In genomic region chr15:85879334-85880163, GRCh38 we compare ENCODE assay signal across 15 cellular contexts.
DNase-seq lines count a peak whose midpoint lies in the region; ATAC-seq and TF ChIP-seq lines count a peak whose summit lies in the region.
"Had no signal": no experiment of that assay in that cellular context is flagged by ENCODE, and none has a peak within 500 bp of the region (broad histone marks: within the 10 kb centered on the region; RNA-seq: fewer than 3 reads in every experiment).

No MANE protein-coding gene starts in this region.

- peak; percentile 42 for ATAC-seq in stimulated activated effector memory CD8-positive, alpha-beta T cell treated with anti-CD3 and anti-CD28 coated beads, Interleukin-12 subunit alpha, Interleukin-12 subunit beta, amount 100 ng/mL, for 72 hours
- no peak for ATAC-seq in left ventricle myocardium superior
- ATAC-seq: heart right ventricle had no signal

- intact Hi-C loops in left ventricle myocardium superior (cut with micrococcal nuclease) = no loop called here

- H3K4me1 Mint-ChIP-seq in endothelial cell (ENCODE audit: unreplicated experiment) = peaks cover 24% of the 10 kb centered on the region
- no peaks in the 10 kb centered on the region for H3K4me1 Mint-ChIP-seq in stimulated activated effector memory CD8-positive, alpha-beta T cell treated with anti-CD3 and anti-CD28 coated beads, Interleukin-12 subunit alpha, Interleukin-12 subunit beta, amount 100 ng/mL, for 72 hours
- H3K4me1 Mint-ChIP-seq: activated CD4-positive, alpha-beta memory T cell treated with anti-CD3 and anti-CD28 coated beads, Interleukin-2, amount 10 ng/mL, durations not matched to agents 7 days and 5 days had no signal

- DNase-seq in NCI-H82 (lab: John Stamatoyannopoulos, UW) (peak; percentile 35), NCI-H82 treated with DMSO at 0.1 percent for 48 hours (lab: John Stamatoyannopoulos, UW; ENCODE audit: unreplicated experiment) (no peak), NCI-H446 treated with DMSO at 0.1 percent for 48 hours (lab: John Stamatoyannopoulos, UW) (peak; percentile 17), endothelial cell (ENCODE audit: low spot score) (no peak), left ventricle myocardium superior (no peak), EL (no peak)
- DNase-seq in stimulated activated effector memory CD8-positive, alpha-beta T cell treated with anti-CD3 and anti-CD28 coated beads, Interleukin-12 subunit alpha, Interleukin-12 subunit beta, amount 100 ng/mL, for 72 hours (ENCODE audit: low spot score in 2 of 2) = no peak
- DNase-seq in activated naive CD4-positive, alpha-beta T cell treated with Interleukin-2 at 50 U/mL for 16 hours = no peak
- DNase-seq: activated CD4-positive, alpha-beta memory T cell treated with anti-CD3 and anti-CD28 coated beads, Interleukin-2, amount 10 ng/mL, durations not matched to agents 7 days and 5 days; activated gamma-delta T cell treated with Interleukin-2 at 50 U/mL for 16 hours; DND-41; HCEC 1CT; heart right ventricle; NCI-H187; transverse colon had no signal

- peaks cover 3% of the 10 kb centered on the region for H3K27me3 Mint-ChIP-seq in endothelial cell (ENCODE audit: unreplicated experiment)

- H3K9me3 Mint-ChIP-seq in endothelial cell (ENCODE audit: unreplicated experiment) = no peaks in the 10 kb centered on the region
- H3K9me3 Mint-ChIP-seq in stimulated activated effector memory CD8-positive, alpha-beta T cell treated with anti-CD3 and anti-CD28 coated beads, Interleukin-12 subunit alpha, Interleukin-12 subunit beta, amount 100 ng/mL, for 72 hours = no peaks in the 10 kb centered on the region
- H3K9me3 Mint-ChIP-seq: activated CD4-positive, alpha-beta memory T cell treated with anti-CD3 and anti-CD28 coated beads, Interleukin-2, amount 10 ng/mL, durations not matched to agents 7 days and 5 days had no signal

- no peak for TF ChIP-seq CTCF in endothelial cell (IDR thresholded peaks at IDR 0.05; ENCODE audit: unreplicated experiment)

- peak overlapping the region; percentile 84 for H3K27ac Mint-ChIP-seq in endothelial cell (ENCODE audit: unreplicated experiment)
- no peak overlapping the region for H3K27ac Mint-ChIP-seq in stimulated activated effector memory CD8-positive, alpha-beta T cell treated with anti-CD3 and anti-CD28 coated beads, Interleukin-12 subunit alpha, Interleukin-12 subunit beta, amount 100 ng/mL, for 72 hours
- H3K27ac Mint-ChIP-seq: activated CD4-positive, alpha-beta memory T cell treated with anti-CD3 and anti-CD28 coated beads, Interleukin-2, amount 10 ng/mL, durations not matched to agents 7 days and 5 days had no signal

- H3K36me3 Mint-ChIP-seq in endothelial cell (ENCODE audit: low read depth, unreplicated experiment) = no peaks in the 10 kb centered on the region
- H3K36me3 Mint-ChIP-seq in stimulated activated effector memory CD8-positive, alpha-beta T cell treated with anti-CD3 and anti-CD28 coated beads, Interleukin-12 subunit alpha, Interleukin-12 subunit beta, amount 100 ng/mL, for 72 hours = no peaks in the 10 kb centered on the region

- no peak overlapping the region for H3K4me3 Mint-ChIP-seq in endothelial cell (ENCODE audit: unreplicated experiment)
- H3K4me3 Mint-ChIP-seq in stimulated activated effector memory CD8-positive, alpha-beta T cell treated with anti-CD3 and anti-CD28 coated beads, Interleukin-12 subunit alpha, Interleukin-12 subunit beta, amount 100 ng/mL, for 72 hours = no peak overlapping the region
- H3K4me3 Mint-ChIP-seq: activated CD4-positive, alpha-beta memory T cell treated with anti-CD3 and anti-CD28 coated beads, Interleukin-2, amount 10 ng/mL, durations not matched to agents 7 days and 5 days had no signal

Comparison
In these comparisons a context has a peak if more than half of its experiments do, and no peak if none do; other contexts are left out.
1. DNase-seq: peak in NCI-H82 (single experiment) and NCI-H446 treated with DMSO at 0.1 percent for 48 hours (single experiment); none in NCI-H82 treated with DMSO at 0.1 percent for 48 hours (single experiment), endothelial cell (single experiment), stimulated activated effector memory CD8-positive, alpha-beta T cell treated with anti-CD3 and anti-CD28 coated beads, Interleukin-12 subunit alpha, Interleukin-12 subunit beta, amount 100 ng/mL, for 72 hours (0 of 2), activated naive CD4-positive, alpha-beta T cell treated with Interleukin-2 at 50 U/mL for 16 hours (single experiment), left ventricle myocardium superior (single experiment) and EL (single experiment).